ENCODE assay signal across 6 cellular contexts in genomic region chr22:39940757-39941305, GRCh38. TPM values are rescaled to one million over a fixed set of nuclear protein-coding genes. Genes with fewer than 3 reads are reported as not detected.
DNase-seq lines count a peak whose midpoint lies in the region; ATAC-seq lines count a peak whose summit lies in the region.

No MANE protein-coding gene starts in this region.

- peak; percentile 56 for DNase-seq in activated CD4-positive, alpha-beta T cell treated with anti-CD3 and anti-CD28 coated beads, Interleukin-2, amount 10 ng/mL, durations not matched to agents 7 days and 5 days
- DNase-seq in activated CD4-positive, alpha-beta T cell treated with anti-CD3 and anti-CD28 coated beads, Interleukin-2, amount 50 U/mL, for 48 hours: no peak
- no peak for DNase-seq in activated naive CD8-positive, alpha-beta T cell treated with anti-CD3 and anti-CD28 coated beads, Interleukin-2, amount 10 ng/mL, durations not matched to agents 7 days and 5 days
- no peak for DNase-seq in stimulated activated effector memory CD8-positive, alpha-beta T cell treated with anti-CD3 and anti-CD28 coated beads, Interleukin-12 subunit alpha, Interleukin-12 subunit beta, amount 100 ng/mL, for 72 hours (ENCODE audit: low spot score in 2 of 2)
- no peak for DNase-seq in stimulated activated CD4-positive, alpha-beta T cell treated with anti-CD3 and anti-CD28 coated beads, Interleukin-1b, Interleukin-23, amount 100 ng/mL, for 48 hours
- no peak for DNase-seq in stimulated activated CD4-positive, alpha-beta T cell treated with anti-CD3 and anti-CD28 coated beads, Interleukin-12 subunit alpha, Interleukin-12 subunit beta, amount 100 ng/mL, for 4 hours

- H3K27me3 Mint-ChIP-seq in activated CD4-positive, alpha-beta T cell treated with anti-CD3 and anti-CD28 coated beads, Interleukin-2, amount 10 ng/mL, durations not matched to agents 7 days and 5 days: no peaks in the 10 kb centered on the region
- H3K27me3 Mint-ChIP-seq in activated naive CD8-positive, alpha-beta T cell treated with anti-CD3 and anti-CD28 coated beads, Interleukin-2, amount 10 ng/mL, durations not matched to agents 7 days and 5 days: no peaks in the 10 kb centered on the region

- CTCF ChIA-PET in activated CD4-positive, alpha-beta T cell treated with anti-CD3 and anti-CD28 coated beads, Interleukin-2, amount 10 ng/mL, durations not matched to agents 7 days and 5 days (lab: Charles Lee): no interaction called here

- H3K4me3 Mint-ChIP-seq in activated CD4-positive, alpha-beta T cell treated with anti-CD3 and anti-CD28 coated beads, Interleukin-2, amount 10 ng/mL, durations not matched to agents 7 days and 5 days: peak overlapping the region; percentile 5
- peak overlapping the region; percentile 70 for H3K4me3 Mint-ChIP-seq in activated naive CD8-positive, alpha-beta T cell treated with anti-CD3 and anti-CD28 coated beads, Interleukin-2, amount 10 ng/mL, durations not matched to agents 7 days and 5 days
- H3K4me3 Mint-ChIP-seq in stimulated activated effector memory CD8-positive, alpha-beta T cell treated with anti-CD3 and anti-CD28 coated beads, Interleukin-12 subunit alpha, Interleukin-12 subunit beta, amount 100 ng/mL, for 72 hours: peak overlapping the region; percentile 57

- H3K9me3 Mint-ChIP-seq in activated CD4-positive, alpha-beta T cell treated with anti-CD3 and anti-CD28 coated beads, Interleukin-2, amount 10 ng/mL, durations not matched to agents 7 days and 5 days: no peaks in the 10 kb centered on the region
- H3K9me3 Mint-ChIP-seq in activated naive CD8-positive, alpha-beta T cell treated with anti-CD3 and anti-CD28 coated beads, Interleukin-2, amount 10 ng/mL, durations not matched to agents 7 days and 5 days: no peaks in the 10 kb centered on the region
- H3K9me3 Mint-ChIP-seq in stimulated activated effector memory CD8-positive, alpha-beta T cell treated with anti-CD3 and anti-CD28 coated beads, Interleukin-12 subunit alpha, Interleukin-12 subunit beta, amount 100 ng/mL, for 72 hours: no peaks in the 10 kb centered on the region

- H3K27ac Mint-ChIP-seq in activated CD4-positive, alpha-beta T cell treated with anti-CD3 and anti-CD28 coated beads, Interleukin-2, amount 10 ng/mL, durations not matched to agents 7 days and 5 days: peak overlapping the region; percentile 34
- H3K27ac Mint-ChIP-seq in activated naive CD8-positive, alpha-beta T cell treated with anti-CD3 and anti-CD28 coated beads, Interleukin-2, amount 10 ng/mL, durations not matched to agents 7 days and 5 days: peak overlapping the region; percentile 83
- H3K27ac Mint-ChIP-seq in stimulated activated effector memory CD8-positive, alpha-beta T cell treated with anti-CD3 and anti-CD28 coated beads, Interleukin-12 subunit alpha, Interleukin-12 subunit beta, amount 100 ng/mL, for 72 hours: peak overlapping the region; percentile 75

- POLR2A ChIA-PET in activated CD4-positive, alpha-beta T cell treated with anti-CD3 and anti-CD28 coated beads, Interleukin-2, amount 10 ng/mL, durations not matched to agents 7 days and 5 days (lab: Charles Lee): no interaction called here
- POLR2A ChIA-PET in activated naive CD8-positive, alpha-beta T cell treated with anti-CD3 and anti-CD28 coated beads, Interleukin-2, amount 10 ng/mL, durations not matched to agents 7 days and 5 days (lab: Charles Lee): interaction anchor here (2.4 kb wide), 1 partner anchor 10 kb away, joined by 8 read pairs; no protein-coding TSS in a partner anchor

- H3K4me1 Mint-ChIP-seq in activated CD4-positive, alpha-beta T cell treated with anti-CD3 and anti-CD28 coated beads, Interleukin-2, amount 10 ng/mL, durations not matched to agents 7 days and 5 days: peaks cover 96% of the 10 kb centered on the region
- H3K4me1 Mint-ChIP-seq in activated naive CD8-positive, alpha-beta T cell treated with anti-CD3 and anti-CD28 coated beads, Interleukin-2, amount 10 ng/mL, durations not matched to agents 7 days and 5 days: peaks cover 89% of the 10 kb centered on the region
- peaks cover 93% of the 10 kb centered on the region for H3K4me1 Mint-ChIP-seq in stimulated activated effector memory CD8-positive, alpha-beta T cell treated with anti-CD3 and anti-CD28 coated beads, Interleukin-12 subunit alpha, Interleukin-12 subunit beta, amount 100 ng/mL, for 72 hours

- peak; percentile 35 for ATAC-seq in activated naive CD8-positive, alpha-beta T cell treated with anti-CD3 and anti-CD28 coated beads, Interleukin-2, amount 10 ng/mL, durations not matched to agents 7 days and 5 days (ENCODE audit: low read depth)
- ATAC-seq in stimulated activated effector memory CD8-positive, alpha-beta T cell treated with anti-CD3 and anti-CD28 coated beads, Interleukin-12 subunit alpha, Interleukin-12 subunit beta, amount 100 ng/mL, for 72 hours: peak; percentile 62

- peaks cover 70% of the 10 kb centered on the region for H3K36me3 Mint-ChIP-seq in activated CD4-positive, alpha-beta T cell treated with anti-CD3 and anti-CD28 coated beads, Interleukin-2, amount 10 ng/mL, durations not matched to agents 7 days and 5 days (ENCODE audit: low read depth)
- peaks cover 34% of the 10 kb centered on the region for H3K36me3 Mint-ChIP-seq in activated naive CD8-positive, alpha-beta T cell treated with anti-CD3 and anti-CD28 coated beads, Interleukin-2, amount 10 ng/mL, durations not matched to agents 7 days and 5 days
- peaks cover 34% of the 10 kb centered on the region for H3K36me3 Mint-ChIP-seq in stimulated activated effector memory CD8-positive, alpha-beta T cell treated with anti-CD3 and anti-CD28 coated beads, Interleukin-12 subunit alpha, Interleukin-12 subunit beta, amount 100 ng/mL, for 72 hours

RNA-seq across cellular contexts. Expression of gene TMA7B, which starts 19.4 kb away (rescaled TPM):
- total RNA-seq in activated CD4-positive, alpha-beta T cell treated with anti-CD3 and anti-CD28 coated beads, Interleukin-2, amount 10 ng/mL, durations not matched to agents 7 days and 5 days: 1 to 10 TPM; 4.7 to 5.4 TPM
- total RNA-seq in activated naive CD8-positive, alpha-beta T cell treated with anti-CD3 and anti-CD28 coated beads, Interleukin-2, amount 10 ng/mL, durations not matched to agents 7 days and 5 days: 1 to 10 TPM; 8.5 to 9.1 TPM

RNA-seq across cellular contexts. Expression of gene GRAP2, which starts 39.9 kb away (rescaled TPM):
- total RNA-seq in activated CD4-positive, alpha-beta T cell treated with anti-CD3 and anti-CD28 coated beads, Interleukin-2, amount 10 ng/mL, durations not matched to agents 7 days and 5 days: 100 to 1,000 TPM; 137 to 138 TPM
- 100 to 1,000 TPM; 263 to 266 TPM for total RNA-seq in activated naive CD8-positive, alpha-beta T cell treated with anti-CD3 and anti-CD28 coated beads, Interleukin-2, amount 10 ng/mL, durations not matched to agents 7 days and 5 days

RNA-seq across cellular contexts. Expression of gene ENTHD1, which starts 47.3 kb away (rescaled TPM):
- total RNA-seq in activated CD4-positive, alpha-beta T cell treated with anti-CD3 and anti-CD28 coated beads, Interleukin-2, amount 10 ng/mL, durations not matched to agents 7 days and 5 days: under 1 TPM; 0.07 to 0.21 TPM
- under 1 TPM; 0.11 to 0.34 TPM for total RNA-seq in activated naive CD8-positive, alpha-beta T cell treated with anti-CD3 and anti-CD28 coated beads, Interleukin-2, amount 10 ng/mL, durations not matched to agents 7 days and 5 days

RNA-seq across cellular contexts. Expression of gene FAM83F, which starts 53.9 kb away (rescaled TPM):
- under 1 TPM; 0.04 to 0.05 TPM for total RNA-seq in activated CD4-positive, alpha-beta T cell treated with anti-CD3 and anti-CD28 coated beads, Interleukin-2, amount 10 ng/mL, durations not matched to agents 7 days and 5 days
- under 1 TPM; 0.20 to 0.30 TPM for total RNA-seq in activated naive CD8-positive, alpha-beta T cell treated with anti-CD3 and anti-CD28 coated beads, Interleukin-2, amount 10 ng/mL, durations not matched to agents 7 days and 5 days

Comparison
In these comparisons a context has a peak if more than half of its experiments do, and no peak if none do; other contexts are left out.
1. H3K4me3 Mint-ChIP-seq: peak in every context shown above with its lines; median percentile 70 in activated naive CD8-positive, alpha-beta T cell treated with anti-CD3 and anti-CD28 coated beads, Interleukin-2, amount 10 ng/mL, durations not matched to agents 7 days and 5 days; 57 in stimulated activated effector memory CD8-positive, alpha-beta T cell treated with anti-CD3 and anti-CD28 coated beads, Interleukin-12 subunit alpha, Interleukin-12 subunit beta, amount 100 ng/mL, for 72 hours; 5 in activated CD4-positive, alpha-beta T cell treated with anti-CD3 and anti-CD28 coated beads, Interleukin-2, amount 10 ng/mL, durations not matched to agents 7 days and 5 days.